Comparison of ENCODE assay signal across 1 cellular context in genomic region chr11:78350646-78351165, GRCh38.
TF ChIP-seq lines count a peak whose summit lies in the region.

No MANE protein-coding gene starts in this region.

TF ChIP-seq in K562, 482 proteins besides CTCF, POLR2A, EP300 and RAD21 (continued from another document and continues in another):
- TF ChIP-seq ZNF592 (IDR thresholded peaks at IDR 0.05) (peak; percentile 37; the same call in 1 of the 2 replicates), ZNF232 (CRISPR knock-in tag; IDR thresholded peaks at IDR 0.05) (no peak), TRIM25 (IDR thresholded peaks at IDR 0.05; ENCODE audit: borderline replicate concordance) (no peak), HMGN3 (IDR thresholded peaks at IDR 0.05; ENCODE audit: borderline replicate concordance, extremely low read depth, insufficient read length, low read depth, low read length) (no peak), ILF3 (IDR thresholded peaks at IDR 0.05; ENCODE audit: borderline replicate concordance) (no peak), NUFIP1 (IDR thresholded peaks at IDR 0.05; ENCODE audit: partially characterized antibody) (no peak), ZFP36 (IDR thresholded peaks at IDR 0.05; ENCODE audit: low read depth, low read length, partially characterized antibody) (no peak), CREB3 (tag; conservative IDR thresholded peaks at IDR 0.05; ENCODE audit: low read depth) (no peak), FOXM1 (IDR thresholded peaks at IDR 0.05; ENCODE audit: low read depth) (no peak; the same call in 1 of the 2 replicates), FOXM1 (CRISPR knock-in tag; IDR thresholded peaks at IDR 0.05; ENCODE audit: low read depth) (no peak), SRSF9 (IDR thresholded peaks at IDR 0.05; ENCODE audit: borderline replicate concordance, low read depth, low read length) (no peak), KAT2B (IDR thresholded peaks at IDR 0.05; ENCODE audit: low read depth, low read length) (no peak), TAL1 (IDR thresholded peaks at IDR 0.05) (no peak), HLTF (IDR thresholded peaks at IDR 0.05) (no peak), TEAD4 (IDR thresholded peaks at IDR 0.05; ENCODE audit: low read length) (peak; percentile 16; the same call in 1 of the 2 replicates), TEAD4 (CRISPR knock-in tag; IDR thresholded peaks at IDR 0.05; ENCODE audit: borderline replicate concordance) (no peak), ZNF3 (CRISPR knock-in tag; IDR thresholded peaks at IDR 0.05) (no peak), ATF1 (CRISPR knock-in tag; IDR thresholded peaks at IDR 0.05) (no peak), ATF1 (tag; IDR thresholded peaks at IDR 0.05) (no peak), DIDO1 (tag; IDR thresholded peaks at IDR 0.05; ENCODE audit: low read depth) (no peak), BCL6 (CRISPR knock-in tag; IDR thresholded peaks at IDR 0.05) (no peak), STAT5B (CRISPR knock-in tag; IDR thresholded peaks at IDR 0.05) (no peak), SRSF1 (IDR thresholded peaks at IDR 0.05; ENCODE audit: low read depth, low read length) (no peak), DACH1 (IDR thresholded peaks at IDR 0.05; ENCODE audit: partially characterized antibody) (no peak), ZNF354B (CRISPR knock-in tag; IDR thresholded peaks at IDR 0.05) (no peak), SIRT6 (IDR thresholded peaks at IDR 0.05; ENCODE audit: low read depth, low read length) (no peak), ZNF175 (CRISPR knock-in tag; IDR thresholded peaks at IDR 0.05; ENCODE audit: low read depth) (no peak), ETS1 (conservative IDR thresholded peaks at IDR 0.05; ENCODE audit: control insufficient read depth, low read depth, low read length) (no peak), ETV6 (IDR thresholded peaks at IDR 0.05; ENCODE audit: borderline replicate concordance in 1 of 2, low read depth in 2 of 2, low read length in 1 of 2) (no peak), ETV6 (CRISPR knock-in tag; IDR thresholded peaks at IDR 0.05; ENCODE audit: borderline replicate concordance) (no peak), PHF8 (IDR thresholded peaks at IDR 0.05; ENCODE audit: borderline replicate concordance, low read length) (no peak), RBM25 (IDR thresholded peaks at IDR 0.05; ENCODE audit: low read depth, low read length, severe bottlenecking) (no peak), CHD2 (IDR thresholded peaks at IDR 0.05; ENCODE audit: low read depth, low read length) (no peak), ZEB2 (IDR thresholded peaks at IDR 0.05) (no peak), ZC3H11A (IDR thresholded peaks at IDR 0.05; ENCODE audit: low read depth, low read length) (no peak), NFYB (IDR thresholded peaks at IDR 0.05; ENCODE audit: extremely low read depth, insufficient read length) (no peak), NFE2L1 (tag; IDR thresholded peaks at IDR 0.05; ENCODE audit: borderline replicate concordance, low read depth) (no peak), MCM2 (IDR thresholded peaks at IDR 0.05; ENCODE audit: low read depth) (no peak), SPI1 (IDR thresholded peaks at IDR 0.05; ENCODE audit: borderline replicate concordance, low read depth, low read length) (peak; percentile 57; the same call in 1 of the 2 replicates), JUN (IDR thresholded peaks at IDR 0.05; ENCODE audit: borderline replicate concordance, low read depth, low read length) (no peak), JUN (CRISPR knock-in tag; IDR thresholded peaks at IDR 0.05; ENCODE audit: borderline replicate concordance) (no peak), NFE2 (IDR thresholded peaks at IDR 0.05; ENCODE audit: low read depth) (no peak), ZNF140 (CRISPR knock-in tag; IDR thresholded peaks at IDR 0.05) (no peak), MED1 (CRISPR knock-in tag; IDR thresholded peaks at IDR 0.05; ENCODE audit: borderline replicate concordance) (no peak), XRCC5 (IDR thresholded peaks at IDR 0.05; ENCODE audit: low read depth, low read length) (no peak), RBM14 (IDR thresholded peaks at IDR 0.05; ENCODE audit: borderline replicate concordance, insufficient read depth, low read depth, low read length) (no peak), ETS2 (tag; IDR thresholded peaks at IDR 0.05; ENCODE audit: borderline replicate concordance, poor library complexity, severe bottlenecking) (no peak), MXI1 (IDR thresholded peaks at IDR 0.05; ENCODE audit: low read depth, low read length) (no peak), ZNF785 (CRISPR knock-in tag; IDR thresholded peaks at IDR 0.05) (no peak), ZNF79 (CRISPR knock-in tag; IDR thresholded peaks at IDR 0.05; ENCODE audit: low read depth) (0 out of 2 replicates have a peak, but pooled peaks have one; percentile 39), SRSF3 (IDR thresholded peaks at IDR 0.05; ENCODE audit: insufficient read depth, low read length) (no peak), KLF13 (tag; IDR thresholded peaks at IDR 0.05; ENCODE audit: borderline replicate concordance, low read depth) (no peak), BRCA1 (IDR thresholded peaks at IDR 0.05) (no peak), BRCA1 (CRISPR knock-in tag; IDR thresholded peaks at IDR 0.05) (no peak), BHLHE40 (IDR thresholded peaks at IDR 0.05; ENCODE audit: low read length) (no peak), ETV1 (tag; conservative IDR thresholded peaks at IDR 0.05; ENCODE audit: low read depth) (peak; percentile 14; the same call in 1 of the 2 replicates), ZNF165 (CRISPR knock-in tag; IDR thresholded peaks at IDR 0.05; ENCODE audit: borderline replicate concordance) (no peak), PREB (CRISPR knock-in tag; IDR thresholded peaks at IDR 0.05) (no peak), GATA2 (CRISPR knock-in tag; IDR thresholded peaks at IDR 0.05) (no peak), TCF7 (IDR thresholded peaks at IDR 0.05; ENCODE audit: borderline replicate concordance) (no peak)
- TF ChIP-seq, protein P1, sequence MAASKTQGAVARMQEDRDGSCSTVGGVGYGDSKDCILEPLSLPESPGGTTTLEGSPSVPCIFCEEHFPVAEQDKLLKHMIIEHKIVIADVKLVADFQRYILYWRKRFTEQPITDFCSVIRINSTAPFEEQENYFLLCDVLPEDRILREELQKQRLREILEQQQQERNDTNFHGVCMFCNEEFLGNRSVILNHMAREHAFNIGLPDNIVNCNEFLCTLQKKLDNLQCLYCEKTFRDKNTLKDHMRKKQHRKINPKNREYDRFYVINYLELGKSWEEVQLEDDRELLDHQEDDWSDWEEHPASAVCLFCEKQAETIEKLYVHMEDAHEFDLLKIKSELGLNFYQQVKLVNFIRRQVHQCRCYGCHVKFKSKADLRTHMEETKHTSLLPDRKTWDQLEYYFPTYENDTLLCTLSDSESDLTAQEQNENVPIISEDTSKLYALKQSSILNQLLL (CRISPR knock-in tag; IDR thresholded peaks at IDR 0.05; ENCODE audit: borderline replicate concordance) = no peak
- TF ChIP-seq, protein P2, sequence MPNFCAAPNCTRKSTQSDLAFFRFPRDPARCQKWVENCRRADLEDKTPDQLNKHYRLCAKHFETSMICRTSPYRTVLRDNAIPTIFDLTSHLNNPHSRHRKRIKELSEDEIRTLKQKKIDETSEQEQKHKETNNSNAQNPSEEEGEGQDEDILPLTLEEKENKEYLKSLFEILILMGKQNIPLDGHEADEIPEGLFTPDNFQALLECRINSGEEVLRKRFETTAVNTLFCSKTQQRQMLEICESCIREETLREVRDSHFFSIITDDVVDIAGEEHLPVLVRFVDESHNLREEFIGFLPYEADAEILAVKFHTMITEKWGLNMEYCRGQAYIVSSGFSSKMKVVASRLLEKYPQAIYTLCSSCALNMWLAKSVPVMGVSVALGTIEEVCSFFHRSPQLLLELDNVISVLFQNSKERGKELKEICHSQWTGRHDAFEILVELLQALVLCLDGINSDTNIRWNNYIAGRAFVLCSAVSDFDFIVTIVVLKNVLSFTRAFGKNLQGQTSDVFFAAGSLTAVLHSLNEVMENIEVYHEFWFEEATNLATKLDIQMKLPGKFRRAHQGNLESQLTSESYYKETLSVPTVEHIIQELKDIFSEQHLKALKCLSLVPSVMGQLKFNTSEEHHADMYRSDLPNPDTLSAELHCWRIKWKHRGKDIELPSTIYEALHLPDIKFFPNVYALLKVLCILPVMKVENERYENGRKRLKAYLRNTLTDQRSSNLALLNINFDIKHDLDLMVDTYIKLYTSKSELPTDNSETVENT (CRISPR knock-in tag; IDR thresholded peaks at IDR 0.05) = no peak
- TF ChIP-seq, protein P3, sequence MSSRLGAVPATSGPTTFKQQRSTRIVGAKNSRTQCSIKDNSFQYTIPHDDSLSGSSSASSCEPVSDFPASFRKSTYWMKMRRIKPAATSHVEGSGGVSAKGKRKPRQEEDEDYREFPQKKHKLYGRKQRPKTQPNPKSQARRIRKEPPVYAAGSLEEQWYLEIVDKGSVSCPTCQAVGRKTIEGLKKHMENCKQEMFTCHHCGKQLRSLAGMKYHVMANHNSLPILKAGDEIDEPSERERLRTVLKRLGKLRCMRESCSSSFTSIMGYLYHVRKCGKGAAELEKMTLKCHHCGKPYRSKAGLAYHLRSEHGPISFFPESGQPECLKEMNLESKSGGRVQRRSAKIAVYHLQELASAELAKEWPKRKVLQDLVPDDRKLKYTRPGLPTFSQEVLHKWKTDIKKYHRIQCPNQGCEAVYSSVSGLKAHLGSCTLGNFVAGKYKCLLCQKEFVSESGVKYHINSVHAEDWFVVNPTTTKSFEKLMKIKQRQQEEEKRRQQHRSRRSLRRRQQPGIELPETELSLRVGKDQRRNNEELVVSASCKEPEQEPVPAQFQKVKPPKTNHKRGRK (tag; IDR thresholded peaks at IDR 0.05) = no peak
